In genomic region chr19:29216021-29216420, GRCh38 we compare ENCODE assay signal across 23 cellular contexts.
"Had no signal": no experiment of that assay in that cellular context is flagged by ENCODE, and none has a peak within 500 bp of the region (broad histone marks: within the 10 kb centered on the region; RNA-seq: fewer than 3 reads in every experiment).

No MANE protein-coding gene starts in this region.

- H3K4me3 Mint-ChIP-seq: effector memory CD8-positive, alpha-beta T cell; nephron progenitor cell; stimulated activated effector memory CD8-positive, alpha-beta T cell treated with anti-CD3 and anti-CD28 coated beads, Interleukin-12 subunit alpha, Interleukin-12 subunit beta, amount 100 ng/mL, for 72 hours had no signal

- H3K27ac Mint-ChIP-seq: effector memory CD8-positive, alpha-beta T cell; naive B cell; nephron progenitor cell; stimulated activated effector memory CD8-positive, alpha-beta T cell treated with anti-CD3 and anti-CD28 coated beads, Interleukin-12 subunit alpha, Interleukin-12 subunit beta, amount 100 ng/mL, for 72 hours had no signal

- H3K4me2 ChIP-seq: hepatocyte had no signal

- H3K9me3 ChIP-seq: gastrocnemius medialis, heart left ventricle, lower lobe of right lung, prostate gland, right atrium auricular region, testis, tibial artery, upper lobe of left lung had no signal

- H3K27ac ChIP-seq: coronary artery, gastrocnemius medialis, heart left ventricle, hepatocyte, lower lobe of right lung, prostate gland, right atrium auricular region, testis, tibial artery, upper lobe of left lung had no signal

- H2AFZ ChIP-seq: hepatocyte had no signal

- H3K27me3 ChIP-seq: hepatocyte, right atrium auricular region, testis, upper lobe of left lung had no signal

- H3K4me1 ChIP-seq: prostate gland had no signal

- ATAC-seq: effector memory CD8-positive, alpha-beta T cell; gastrocnemius medialis; heart left ventricle; left colon; left ventricle myocardium superior; lower lobe of right lung; sciatic nerve; stimulated activated effector memory CD8-positive, alpha-beta T cell treated with anti-CD3 and anti-CD28 coated beads, Interleukin-12 subunit alpha, Interleukin-12 subunit beta, amount 100 ng/mL, for 72 hours had no signal

- H3K4me3 ChIP-seq: coronary artery, gastrocnemius medialis, heart left ventricle, hepatocyte, lower lobe of right lung, prostate gland, right atrium auricular region, testis, tibial artery, upper lobe of left lung had no signal

- DNase-seq: effector memory CD8-positive, alpha-beta T cell; foreskin fibroblast; gastrocnemius medialis; heart left ventricle; left colon; left ventricle myocardium superior; lower lobe of right lung; naive B cell; nephron progenitor cell; nucleus accumbens; stimulated activated CD4-positive, alpha-beta T cell treated with anti-CD3 and anti-CD28 coated beads, Interleukin-2, amount 100 ng/mL, for 24 hours; stimulated activated CD4-positive, alpha-beta T cell treated with anti-CD3 and anti-CD28 coated beads, Interleukin-4, amount 100 ng/mL, for 24 hours; stimulated activated naive CD4-positive, alpha-beta T cell treated with Interleukin-2 at 50 U/mL for 16 hours; substantia nigra; testis; tibial artery; upper lobe of left lung had no signal

- H3K36me3 ChIP-seq: gastrocnemius medialis, heart left ventricle, lower lobe of right lung, prostate gland, tibial artery, upper lobe of left lung had no signal
